In the genomic region with DNA sequence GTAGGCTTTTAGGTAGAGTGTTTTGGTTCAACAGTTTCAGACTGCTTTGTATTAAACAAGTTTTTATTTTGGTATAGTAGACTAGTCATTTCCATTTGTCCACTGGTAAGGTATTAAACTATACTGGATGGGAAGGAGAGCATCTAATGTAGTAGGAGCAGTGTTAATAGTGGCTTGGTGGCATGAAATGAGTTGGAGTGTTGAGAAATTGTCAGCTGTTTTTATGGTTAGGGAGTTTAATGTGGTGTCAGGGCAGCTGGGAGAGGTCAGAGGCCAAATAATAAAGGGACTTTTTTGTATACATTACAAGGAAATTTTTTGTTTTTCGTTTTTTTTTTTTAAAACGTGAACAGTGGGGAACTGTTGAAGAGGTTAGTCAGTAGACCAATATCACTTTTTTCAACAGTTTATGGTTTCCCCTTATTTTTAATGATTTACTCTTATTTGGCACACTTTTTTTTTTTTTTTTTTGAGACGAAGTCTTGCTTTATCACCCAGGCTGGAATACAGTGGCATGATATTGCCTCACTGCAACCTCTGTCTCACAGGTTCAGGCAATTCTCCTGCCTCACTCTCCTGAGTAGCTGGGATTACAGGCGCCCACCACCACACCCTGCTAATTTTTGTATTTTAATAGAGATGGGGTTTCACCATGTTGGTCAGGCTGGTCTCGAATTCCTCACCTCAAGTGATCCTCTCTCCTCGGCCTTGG, we compare ENCODE assay signal across 1 cellular context.
TF ChIP-seq lines count a peak whose summit lies in the region.

No MANE protein-coding gene starts in this region.

TF ChIP-seq in K562, 482 proteins besides CTCF, POLR2A, EP300 and RAD21:
- TF ChIP-seq ZNF140 (CRISPR knock-in tag; IDR thresholded peaks at IDR 0.05) (no peak), DACH1 (IDR thresholded peaks at IDR 0.05; ENCODE audit: partially characterized antibody) (peak; percentile 56), ZNF253 (CRISPR knock-in tag; conservative IDR thresholded peaks at IDR 0.05) (no peak)
TF ChIP-seq in K562: peak in this region for 1.
